ENCODE assay signal across 19 cellular contexts in genomic region chr2:150716186-150716585, GRCh38.
"Had no signal": no experiment of that assay in that cellular context is flagged by ENCODE, and none has a peak within 500 bp of the region (broad histone marks: within the 10 kb centered on the region; RNA-seq: fewer than 3 reads in every experiment).

No MANE protein-coding gene starts in this region.

- FAIRE-seq: colon had no signal

- H3K4me1 ChIP-seq: body of pancreas, upper lobe of right lung had no signal

- H3K27me3 ChIP-seq: body of pancreas, neutrophil, upper lobe of right lung had no signal

- H3K4me2 ChIP-seq: smooth muscle cell had no signal

- H3K36me3 Mint-ChIP-seq: activated naive CD4-positive, alpha-beta T cell treated with anti-CD3 and anti-CD28 coated beads, Interleukin-2, amount 50 U/mL, for 72 hours; immature natural killer cell; natural killer cell treated with Interleukin-12 subunit alpha and Interleukin-12 subunit beta and Interleukin-15 and Interleukin-18, amount 100 ng/mL, for 72 hours; stimulated activated memory B cell treated with anti-CD40 and anti-IgM and Interleukin-4, amounts not matched to agents 10 μg/mL and 1 μg/mL and 100 μg/mL, for 72 hours had no signal

- H3K27ac ChIP-seq: body of pancreas, dorsolateral prefrontal cortex, neutrophil, thoracic aorta, upper lobe of right lung had no signal

- DNase-seq: activated CD4-positive, alpha-beta T cell treated with anti-CD3 and anti-CD28 coated beads, Interleukin-2, amount 50 U/mL, for 4 hours; activated gamma-delta T cell; activated T-cell treated with anti-CD3 and anti-CD28 coated beads, Interleukin-2, amount 50 U/mL, for 72 hours; amygdala; body of pancreas; central memory CD4-positive, alpha-beta T cell; dorsolateral prefrontal cortex; immature natural killer cell; left ventricle myocardium superior; stimulated activated CD4-positive, alpha-beta T cell treated with anti-CD3 and anti-CD28 coated beads, Interleukin-4, amount 100 ng/mL, for 4 hours; SW 1271; upper lobe of right lung had no signal

- H3K36me3 ChIP-seq: neutrophil, thoracic aorta, upper lobe of right lung had no signal

- H3K9me3 ChIP-seq: body of pancreas, neutrophil, thoracic aorta, upper lobe of right lung had no signal

- H3K27me3 Mint-ChIP-seq: natural killer cell treated with Interleukin-12 subunit alpha and Interleukin-12 subunit beta and Interleukin-15 and Interleukin-18, amount 100 ng/mL, for 72 hours; stimulated activated memory B cell treated with anti-CD40 and anti-IgM and Interleukin-4, amounts not matched to agents 10 μg/mL and 1 μg/mL and 100 μg/mL, for 72 hours had no signal

- H3K4me1 Mint-ChIP-seq: immature natural killer cell; stimulated activated memory B cell treated with anti-CD40 and anti-IgM and Interleukin-4, amounts not matched to agents 10 μg/mL and 1 μg/mL and 100 μg/mL, for 72 hours had no signal

- H3K9me3 Mint-ChIP-seq: stimulated activated memory B cell treated with anti-CD40 and anti-IgM and Interleukin-4, amounts not matched to agents 10 μg/mL and 1 μg/mL and 100 μg/mL, for 72 hours had no signal

- H3K4me3 ChIP-seq: body of pancreas, dorsolateral prefrontal cortex, smooth muscle cell, thoracic aorta, upper lobe of right lung had no signal

- H3K4me3 Mint-ChIP-seq: activated T-cell treated with anti-CD3 and anti-CD28 coated beads, Interleukin-2, amount 50 U/mL, for 72 hours; immature natural killer cell; natural killer cell treated with Interleukin-12 subunit alpha and Interleukin-12 subunit beta and Interleukin-15 and Interleukin-18, amount 100 ng/mL, for 72 hours; stimulated activated memory B cell treated with anti-CD40 and anti-IgM and Interleukin-4, amounts not matched to agents 10 μg/mL and 1 μg/mL and 100 μg/mL, for 72 hours had no signal

- H3K27ac Mint-ChIP-seq: activated naive CD4-positive, alpha-beta T cell treated with anti-CD3 and anti-CD28 coated beads, Interleukin-2, amount 50 U/mL, for 72 hours; activated T-cell treated with anti-CD3 and anti-CD28 coated beads, Interleukin-2, amount 50 U/mL, for 72 hours; immature natural killer cell; natural killer cell treated with Interleukin-12 subunit alpha and Interleukin-12 subunit beta and Interleukin-15 and Interleukin-18, amount 100 ng/mL, for 72 hours; stimulated activated memory B cell treated with anti-CD40 and anti-IgM and Interleukin-4, amounts not matched to agents 10 μg/mL and 1 μg/mL and 100 μg/mL, for 72 hours had no signal
